11 cellular contexts compared by ENCODE assay signal in genomic region chr3:193851941-193852674, GRCh38.
DNase-seq lines count a peak whose midpoint lies in the region; ATAC-seq and TF ChIP-seq lines count a peak whose summit lies in the region.
"Had no signal": no experiment of that assay in that cellular context is flagged by ENCODE, and none has a peak within 500 bp of the region (broad histone marks: within the 10 kb centered on the region; RNA-seq: fewer than 3 reads in every experiment).

No MANE protein-coding gene starts in this region.

- no peaks in the 10 kb centered on the region for H3K9me2 ChIP-seq in OCI-LY7 (ENCODE audit: insufficient read depth, low read length)

- intact Hi-C loops in natural killer cell (cut with micrococcal nuclease) (no loop called here), mucosa of descending colon (cut with DNase I, micrococcal nuclease) (no loop called here), OCI-LY7 (cut with micrococcal nuclease; ENCODE audit: unreplicated experiment) (no loop called here)

- H3K27ac Mint-ChIP-seq in natural killer cell treated with Interleukin-12 subunit alpha and Interleukin-12 subunit beta and Interleukin-15 and Interleukin-18, amount 100 ng/mL, for 72 hours = no peak overlapping the region
- H3K27ac Mint-ChIP-seq in natural killer cell = no peak overlapping the region
- H3K27ac Mint-ChIP-seq in endothelial cell (ENCODE audit: unreplicated experiment) = peak overlapping the region; percentile 5

- H3K4me1 ChIP-seq in mucosa of descending colon (ENCODE audit: low read depth) = peaks cover 32% of the 10 kb centered on the region
- peaks cover 11% of the 10 kb centered on the region for H3K4me1 ChIP-seq in OCI-LY7 (ENCODE audit: insufficient read depth, low read length, poor library complexity, severe bottlenecking)

- peaks cover 0 to 7% of the 10 kb centered on the region in 2 donors for H3K27me3 Mint-ChIP-seq in natural killer cell treated with Interleukin-12 subunit alpha and Interleukin-12 subunit beta and Interleukin-15 and Interleukin-18, amount 100 ng/mL, for 72 hours
- H3K27me3 Mint-ChIP-seq in natural killer cell (ENCODE audit: low read depth in 2 of 2) (no peaks in the 10 kb centered on the region), endothelial cell (ENCODE audit: unreplicated experiment) (peaks cover 4% of the 10 kb centered on the region)

- H2AFZ ChIP-seq in OCI-LY7 (ENCODE audit: low read length) = no peak overlapping the region

- no peaks in the 10 kb centered on the region for H3K36me3 ChIP-seq in mucosa of descending colon (ENCODE audit: low read depth)
- H3K36me3 ChIP-seq in OCI-LY7 (ENCODE audit: insufficient read depth, low read length) = no peaks in the 10 kb centered on the region; the same call in 1 of the 2 replicates
- H3K36me3 ChIP-seq: neutrophil had no signal

- H3K27ac ChIP-seq in OCI-LY7 (ENCODE audit: low read depth, low read length, poor library complexity, severe bottlenecking) = no peak overlapping the region
- H3K27ac ChIP-seq: neutrophil had no signal

- CTCF ChIA-PET in OCI-LY7 (lab: Charles Lee; ENCODE audit: unreplicated experiment) = no interaction called here

- peak; percentile 20 for DNase-seq in natural killer cell treated with Interleukin-12 subunit alpha and Interleukin-12 subunit beta and Interleukin-15 and Interleukin-18, amount 100 ng/mL, for 72 hours (ENCODE audit: low spot score)
- DNase-seq in natural killer cell = no peak
- peak; percentile 30 for DNase-seq in endothelial cell (ENCODE audit: low spot score)
- peak in 1 of 3 donors; percentile 52 for DNase-seq in mucosa of descending colon
- no peak for DNase-seq in medulla oblongata (ENCODE audit: extremely low spot score)
- DNase-seq in OCI-LY7 (ENCODE audit: low spot score) = no peak
- no peak for DNase-seq in NOMO-1 treated with DMSO at 0.1 percent for 48 hours (lab: John Stamatoyannopoulos, UW; ENCODE audit: unreplicated experiment)
- DNase-seq: activated effector memory CD4-positive, alpha-beta T cell treated with anti-CD3 and anti-CD28 coated beads, Interleukin-2, amount 50 U/mL, for 16 hours; NCI-H524 had no signal

- H4K20me1 ChIP-seq in OCI-LY7 (ENCODE audit: insufficient read depth, low read length) = no peaks in the 10 kb centered on the region

- no peak overlapping the region for H3K4me2 ChIP-seq in OCI-LY7 (ENCODE audit: low read length)

- H3K79me2 ChIP-seq in OCI-LY7 (ENCODE audit: insufficient read depth, low read depth, low read length) = no peaks in the 10 kb centered on the region

- ATAC-seq in natural killer cell treated with Interleukin-12 subunit alpha and Interleukin-12 subunit beta and Interleukin-15 and Interleukin-18, amount 100 ng/mL, for 72 hours = no peak
- ATAC-seq in natural killer cell (no peak), mucosa of descending colon (peak; percentile 8), HG02678 (IDR thresholded peaks at IDR 0.05; ENCODE audit: unreplicated experiment) (no peak)

- BruUV-seq in OCI-LY7 (replicated peaks; lab: Mats Ljungman, UMichigan) = no TSS peak

- no peaks in the 10 kb centered on the region for H3K9me3 Mint-ChIP-seq in natural killer cell treated with Interleukin-12 subunit alpha and Interleukin-12 subunit beta and Interleukin-15 and Interleukin-18, amount 100 ng/mL, for 72 hours
- H3K9me3 Mint-ChIP-seq in natural killer cell (no peaks in the 10 kb centered on the region), endothelial cell (ENCODE audit: unreplicated experiment) (no peaks in the 10 kb centered on the region)

- no peaks in the 10 kb centered on the region for H3K36me3 Mint-ChIP-seq in natural killer cell treated with Interleukin-12 subunit alpha and Interleukin-12 subunit beta and Interleukin-15 and Interleukin-18, amount 100 ng/mL, for 72 hours
- H3K36me3 Mint-ChIP-seq in natural killer cell (no peaks in the 10 kb centered on the region), endothelial cell (ENCODE audit: low read depth, unreplicated experiment) (no peaks in the 10 kb centered on the region)

- no peak overlapping the region for H3K4me3 ChIP-seq in mucosa of descending colon
- H3K4me3 ChIP-seq in OCI-LY7 (ENCODE audit: low read depth, low read length, poor library complexity, severe bottlenecking) = no peak overlapping the region

- no peak overlapping the region for H3K4me3 Mint-ChIP-seq in natural killer cell treated with Interleukin-12 subunit alpha and Interleukin-12 subunit beta and Interleukin-15 and Interleukin-18, amount 100 ng/mL, for 72 hours
- H3K4me3 Mint-ChIP-seq in natural killer cell (no peak overlapping the region), endothelial cell (ENCODE audit: unreplicated experiment) (no peak overlapping the region)

- H3K4me1 Mint-ChIP-seq in natural killer cell treated with Interleukin-12 subunit alpha and Interleukin-12 subunit beta and Interleukin-15 and Interleukin-18, amount 100 ng/mL, for 72 hours (ENCODE audit: low read depth in 2 of 2) = no peaks in the 10 kb centered on the region
- no peaks in the 10 kb centered on the region for H3K4me1 Mint-ChIP-seq in natural killer cell
- H3K4me1 Mint-ChIP-seq in endothelial cell (ENCODE audit: unreplicated experiment) = peaks cover 36% of the 10 kb centered on the region

- no peaks in the 10 kb centered on the region for H3K9me3 ChIP-seq in mucosa of descending colon
- no peaks in the 10 kb centered on the region for H3K9me3 ChIP-seq in OCI-LY7 (ENCODE audit: low read length)
- H3K9me3 ChIP-seq: neutrophil had no signal

- TF ChIP-seq CTCF in natural killer cell (IDR thresholded peaks at IDR 0.05) (no peak), endothelial cell (IDR thresholded peaks at IDR 0.05; ENCODE audit: unreplicated experiment) (no peak), mucosa of descending colon (IDR thresholded peaks at IDR 0.05) (no peak), OCI-LY7 (conservative IDR thresholded peaks at IDR 0.05; ENCODE audit: low read length) (no peak)

- POLR2A ChIA-PET in OCI-LY7 (lab: Charles Lee) = no interaction called here

Comparison
In these comparisons a context has a peak if more than half of its experiments do, and no peak if none do; other contexts are left out.
1. DNase-seq: peak in natural killer cell treated with Interleukin-12 subunit alpha and Interleukin-12 subunit beta and Interleukin-15 and Interleukin-18, amount 100 ng/mL, for 72 hours (single experiment) and endothelial cell (single experiment); none in natural killer cell (single experiment), medulla oblongata (single experiment), OCI-LY7 (single experiment) and NOMO-1 treated with DMSO at 0.1 percent for 48 hours (single experiment).